10 cellular contexts compared by ENCODE assay signal in the genomic region with DNA sequence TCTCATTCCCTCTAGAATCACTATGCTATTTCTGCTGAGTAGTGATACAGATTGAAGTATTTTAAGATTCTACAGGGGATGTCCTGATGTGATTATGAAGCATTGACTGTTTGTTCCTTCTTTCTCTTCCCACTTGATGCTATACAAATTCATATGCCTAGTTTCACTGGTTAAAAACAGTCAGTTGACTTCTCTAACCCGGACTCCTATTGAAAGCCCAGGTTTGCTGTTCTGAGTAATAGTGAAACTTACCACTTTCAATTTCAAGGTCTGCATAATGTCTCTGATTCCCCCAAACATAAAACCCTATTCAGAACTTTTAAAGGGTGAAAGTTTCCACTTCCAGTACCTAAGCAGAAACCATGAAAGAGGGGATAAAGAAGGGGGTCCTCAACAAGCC.
DNase-seq lines count a peak whose midpoint lies in the region; ATAC-seq and TF ChIP-seq lines count a peak whose summit lies in the region.
"Had no signal": no experiment of that assay in that cellular context is flagged by ENCODE, and none has a peak within 500 bp of the region (broad histone marks: within the 10 kb centered on the region; RNA-seq: fewer than 3 reads in every experiment).

No MANE protein-coding gene starts in this region.

- H4K20me1 ChIP-seq in SU-DHL-6 (ENCODE audit: low read depth, low read length): no peaks in the 10 kb centered on the region

- H3K36me3 ChIP-seq in SU-DHL-6 (ENCODE audit: low read length) (no peaks in the 10 kb centered on the region), HAP-1 (replicated peaks) (no peaks in the 10 kb centered on the region)
- H3K36me3 ChIP-seq in CD8-positive, alpha-beta T cell (ENCODE audit: insufficient read depth, low read length): no peaks in the 10 kb centered on the region

- H3K36me3 Mint-ChIP-seq in CD8-positive, alpha-beta T cell: no peaks in the 10 kb centered on the region
- H3K36me3 Mint-ChIP-seq in activated T-helper 1 cell treated with anti-CD3 and anti-CD28 coated beads, Interleukin-12 subunit alpha, Interleukin-12 subunit beta, Interleukin-2, Interleukin-4 antibody, amounts not matched to agents 30 ng/mL and 10 ng/mL and 1 ng/mL, durations not matched to agents 14 hours and 24 hours and 36 hours (ENCODE audit: low read depth): no peaks in the 10 kb centered on the region

- intact Hi-C loops in CD8-positive, alpha-beta T cell (cut with DNase I, micrococcal nuclease): no loop called here
- intact Hi-C loops in activated T-helper 1 cell treated with anti-CD3 and anti-CD28 coated beads, Interleukin-12 subunit alpha, Interleukin-12 subunit beta, Interleukin-2, Interleukin-4 antibody, amounts not matched to agents 30 ng/mL and 10 ng/mL and 1 ng/mL, durations not matched to agents 14 hours and 24 hours and 36 hours (cut with micrococcal nuclease): no loop called here

- peak; percentile 84 for ATAC-seq in GM18873 (IDR thresholded peaks at IDR 0.05; ENCODE audit: low FRiP score, unreplicated experiment)
- ATAC-seq in GM21576 (IDR thresholded peaks at IDR 0.05; ENCODE audit: unreplicated experiment): peak; percentile 91
- peak; percentile 98 for ATAC-seq in HG03108 (IDR thresholded peaks at IDR 0.05; ENCODE audit: unreplicated experiment)
- no peak for ATAC-seq in CD8-positive, alpha-beta T cell

- no peak overlapping the region for H3K27ac Mint-ChIP-seq in CD8-positive, alpha-beta T cell
- no peak overlapping the region for H3K27ac Mint-ChIP-seq in activated T-helper 1 cell treated with anti-CD3 and anti-CD28 coated beads, Interleukin-12 subunit alpha, Interleukin-12 subunit beta, Interleukin-2, Interleukin-4 antibody, amounts not matched to agents 30 ng/mL and 10 ng/mL and 1 ng/mL, durations not matched to agents 14 hours and 24 hours and 36 hours

- H3K9me3 Mint-ChIP-seq in CD8-positive, alpha-beta T cell: peaks cover 2% of the 10 kb centered on the region
- no peaks in the 10 kb centered on the region for H3K9me3 Mint-ChIP-seq in activated T-helper 1 cell treated with anti-CD3 and anti-CD28 coated beads, Interleukin-12 subunit alpha, Interleukin-12 subunit beta, Interleukin-2, Interleukin-4 antibody, amounts not matched to agents 30 ng/mL and 10 ng/mL and 1 ng/mL, durations not matched to agents 14 hours and 24 hours and 36 hours

- no peak overlapping the region for H3K27ac ChIP-seq in SU-DHL-6 (ENCODE audit: low read depth, low read length)
- no peak overlapping the region for H3K27ac ChIP-seq in CD8-positive, alpha-beta T cell (ENCODE audit: low read depth, low read length)
- H3K27ac ChIP-seq: PC-9 had no signal

- H3K27me3 ChIP-seq in SU-DHL-6 (ENCODE audit: low read length): no peaks in the 10 kb centered on the region
- no peaks in the 10 kb centered on the region for H3K27me3 ChIP-seq in CD8-positive, alpha-beta T cell (ENCODE audit: insufficient read depth, low read length)
- no peaks in the 10 kb centered on the region for H3K27me3 ChIP-seq in HAP-1 (ENCODE audit: low read depth)

- no peaks in the 10 kb centered on the region for H3F3A ChIP-seq in SU-DHL-6 (ENCODE audit: insufficient read depth)

- H3K4me1 ChIP-seq in CD8-positive, alpha-beta T cell (ENCODE audit: insufficient read depth, low read length): no peaks in the 10 kb centered on the region
- no peaks in the 10 kb centered on the region for H3K4me1 ChIP-seq in HAP-1

- H2AFZ ChIP-seq in SU-DHL-6 (ENCODE audit: low read depth, low read length, severe bottlenecking): peak overlapping the region; percentile 71
- H2AFZ ChIP-seq: PC-9 had no signal

- H3K9me3 ChIP-seq in SU-DHL-6 (ENCODE audit: insufficient read depth, low read length): no peaks in the 10 kb centered on the region
- no peaks in the 10 kb centered on the region for H3K9me3 ChIP-seq in CD8-positive, alpha-beta T cell (ENCODE audit: low read length)
- no peaks in the 10 kb centered on the region for H3K9me3 ChIP-seq in HAP-1

- DNase-seq in CD8-positive, alpha-beta T cell: no peak
- DNase-seq in HAP-1 (ENCODE audit: low spot score in 2 of 2) (no peak), DMS79 treated with DMSO at 0.1 percent for 48 hours (lab: John Stamatoyannopoulos, UW) (no peak)
- DNase-seq in activated T-helper 1 cell treated with anti-CD3 and anti-CD28 coated beads, Interleukin-12 subunit alpha, Interleukin-12 subunit beta, Interleukin-2, Interleukin-4 antibody, amounts not matched to agents 30 ng/mL and 10 ng/mL and 1 ng/mL, durations not matched to agents 14 hours and 24 hours and 36 hours (ENCODE audit: low spot score): no peak
- DNase-seq: mammary epithelial cell, PC-9 had no signal

- no peak overlapping the region for H3K9ac ChIP-seq in SU-DHL-6 (ENCODE audit: low read length)

- no peaks in the 10 kb centered on the region for H3K27me3 Mint-ChIP-seq in CD8-positive, alpha-beta T cell (ENCODE audit: low read depth)
- H3K27me3 Mint-ChIP-seq in activated T-helper 1 cell treated with anti-CD3 and anti-CD28 coated beads, Interleukin-12 subunit alpha, Interleukin-12 subunit beta, Interleukin-2, Interleukin-4 antibody, amounts not matched to agents 30 ng/mL and 10 ng/mL and 1 ng/mL, durations not matched to agents 14 hours and 24 hours and 36 hours (ENCODE audit: insufficient read depth): peaks cover 2% of the 10 kb centered on the region

- H3K4me3 Mint-ChIP-seq in CD8-positive, alpha-beta T cell: no peak overlapping the region
- no peak overlapping the region for H3K4me3 Mint-ChIP-seq in activated T-helper 1 cell treated with anti-CD3 and anti-CD28 coated beads, Interleukin-12 subunit alpha, Interleukin-12 subunit beta, Interleukin-2, Interleukin-4 antibody, amounts not matched to agents 30 ng/mL and 10 ng/mL and 1 ng/mL, durations not matched to agents 14 hours and 24 hours and 36 hours

- H3K79me2 ChIP-seq in SU-DHL-6 (ENCODE audit: insufficient read depth, low read length): no peaks in the 10 kb centered on the region

- TF ChIP-seq CTCF in SU-DHL-6 (IDR thresholded peaks at IDR 0.05; ENCODE audit: insufficient read depth, low read length, poor library complexity, severe bottlenecking): no peak
- no peak for TF ChIP-seq CTCF in CD8-positive, alpha-beta T cell (IDR thresholded peaks at IDR 0.05)

- CTCF ChIA-PET in CD8-positive, alpha-beta T cell (lab: Charles Lee): no interaction called here

- POLR2A ChIA-PET in CD8-positive, alpha-beta T cell (lab: Charles Lee): interaction anchor here (1.0 kb wide), 1 partner anchor 24 kb away, joined by 3 read pairs; no protein-coding TSS in a partner anchor

- H3K4me1 Mint-ChIP-seq in CD8-positive, alpha-beta T cell (ENCODE audit: low read depth): no peaks in the 10 kb centered on the region
- H3K4me1 Mint-ChIP-seq in activated T-helper 1 cell treated with anti-CD3 and anti-CD28 coated beads, Interleukin-12 subunit alpha, Interleukin-12 subunit beta, Interleukin-2, Interleukin-4 antibody, amounts not matched to agents 30 ng/mL and 10 ng/mL and 1 ng/mL, durations not matched to agents 14 hours and 24 hours and 36 hours (ENCODE audit: low read depth): no peaks in the 10 kb centered on the region

- no peak overlapping the region for H3K4me3 ChIP-seq in SU-DHL-6 (ENCODE audit: insufficient read depth, low read length, poor library complexity, severe bottlenecking)
- no peak overlapping the region for H3K4me3 ChIP-seq in CD8-positive, alpha-beta T cell (ENCODE audit: low read depth, low read length)
- H3K4me3 ChIP-seq in HAP-1: no peak overlapping the region
- H3K4me3 ChIP-seq: PC-9 had no signal

- in situ Hi-C loops in HAP-1 (cut with MboI; ENCODE audit: low sequenced_read_pairs): no loop called here

- H3K9me2 ChIP-seq in SU-DHL-6 (replicated peaks; ENCODE audit: insufficient read depth, low read length): no peaks in the 10 kb centered on the region

- peak overlapping the region; percentile 28 for H3K4me2 ChIP-seq in SU-DHL-6 (ENCODE audit: low read depth, low read length, poor library complexity, severe bottlenecking)
- H3K4me2 ChIP-seq: PC-9 had no signal
